Comparison of ENCODE assay signal across 1 cellular context in the genomic region with DNA sequence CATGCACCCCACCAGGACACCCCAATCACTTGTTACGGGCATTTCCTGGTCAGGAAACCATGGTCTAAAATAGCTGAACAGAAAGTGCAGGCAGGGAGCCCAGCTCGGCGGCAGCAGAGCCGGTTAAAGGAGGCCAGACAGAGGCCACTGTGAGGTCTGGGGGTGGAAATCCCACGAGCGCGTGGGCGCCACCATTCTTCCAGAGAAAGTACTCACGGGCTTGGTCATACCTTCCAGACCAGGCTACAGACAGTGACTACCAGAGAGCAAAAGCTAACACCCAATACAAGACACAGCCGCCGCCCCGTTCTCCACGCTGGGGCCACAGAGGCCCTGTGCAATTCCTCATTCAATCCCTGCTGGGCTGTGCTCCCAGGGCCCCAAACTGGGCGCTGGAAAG.
TF ChIP-seq lines count a peak whose summit lies in the region.

No MANE protein-coding gene starts in this region.

TF ChIP-seq in HCT116, 20 proteins besides CTCF, POLR2A, EP300 and RAD21 (continued from another document):
- no peak for TF ChIP-seq ZNF274 (IDR thresholded peaks at IDR 0.05; ENCODE audit: low read depth, low read length)
- TF ChIP-seq, protein P1, sequence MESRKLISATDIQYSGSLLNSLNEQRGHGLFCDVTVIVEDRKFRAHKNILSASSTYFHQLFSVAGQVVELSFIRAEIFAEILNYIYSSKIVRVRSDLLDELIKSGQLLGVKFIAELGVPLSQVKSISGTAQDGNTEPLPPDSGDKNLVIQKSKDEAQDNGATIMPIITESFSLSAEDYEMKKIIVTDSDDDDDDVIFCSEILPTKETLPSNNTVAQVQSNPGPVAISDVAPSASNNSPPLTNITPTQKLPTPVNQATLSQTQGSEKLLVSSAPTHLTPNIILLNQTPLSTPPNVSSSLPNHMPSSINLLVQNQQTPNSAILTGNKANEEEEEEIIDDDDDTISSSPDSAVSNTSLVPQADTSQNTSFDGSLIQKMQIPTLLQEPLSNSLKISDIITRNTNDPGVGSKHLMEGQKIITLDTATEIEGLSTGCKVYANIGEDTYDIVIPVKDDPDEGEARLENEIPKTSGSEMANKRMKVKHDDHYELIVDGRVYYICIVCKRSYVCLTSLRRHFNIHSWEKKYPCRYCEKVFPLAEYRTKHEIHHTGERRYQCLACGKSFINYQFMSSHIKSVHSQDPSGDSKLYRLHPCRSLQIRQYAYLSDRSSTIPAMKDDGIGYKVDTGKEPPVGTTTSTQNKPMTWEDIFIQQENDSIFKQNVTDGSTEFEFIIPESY (IDR thresholded peaks at IDR 0.05; ENCODE audit: extremely low read depth, insufficient replicate concordance, low read length): no peak
- no peak for TF ChIP-seq EZH2phosphoT487 (IDR thresholded peaks at IDR 0.05; ENCODE audit: borderline replicate concordance)
- TF ChIP-seq, protein P2, sequence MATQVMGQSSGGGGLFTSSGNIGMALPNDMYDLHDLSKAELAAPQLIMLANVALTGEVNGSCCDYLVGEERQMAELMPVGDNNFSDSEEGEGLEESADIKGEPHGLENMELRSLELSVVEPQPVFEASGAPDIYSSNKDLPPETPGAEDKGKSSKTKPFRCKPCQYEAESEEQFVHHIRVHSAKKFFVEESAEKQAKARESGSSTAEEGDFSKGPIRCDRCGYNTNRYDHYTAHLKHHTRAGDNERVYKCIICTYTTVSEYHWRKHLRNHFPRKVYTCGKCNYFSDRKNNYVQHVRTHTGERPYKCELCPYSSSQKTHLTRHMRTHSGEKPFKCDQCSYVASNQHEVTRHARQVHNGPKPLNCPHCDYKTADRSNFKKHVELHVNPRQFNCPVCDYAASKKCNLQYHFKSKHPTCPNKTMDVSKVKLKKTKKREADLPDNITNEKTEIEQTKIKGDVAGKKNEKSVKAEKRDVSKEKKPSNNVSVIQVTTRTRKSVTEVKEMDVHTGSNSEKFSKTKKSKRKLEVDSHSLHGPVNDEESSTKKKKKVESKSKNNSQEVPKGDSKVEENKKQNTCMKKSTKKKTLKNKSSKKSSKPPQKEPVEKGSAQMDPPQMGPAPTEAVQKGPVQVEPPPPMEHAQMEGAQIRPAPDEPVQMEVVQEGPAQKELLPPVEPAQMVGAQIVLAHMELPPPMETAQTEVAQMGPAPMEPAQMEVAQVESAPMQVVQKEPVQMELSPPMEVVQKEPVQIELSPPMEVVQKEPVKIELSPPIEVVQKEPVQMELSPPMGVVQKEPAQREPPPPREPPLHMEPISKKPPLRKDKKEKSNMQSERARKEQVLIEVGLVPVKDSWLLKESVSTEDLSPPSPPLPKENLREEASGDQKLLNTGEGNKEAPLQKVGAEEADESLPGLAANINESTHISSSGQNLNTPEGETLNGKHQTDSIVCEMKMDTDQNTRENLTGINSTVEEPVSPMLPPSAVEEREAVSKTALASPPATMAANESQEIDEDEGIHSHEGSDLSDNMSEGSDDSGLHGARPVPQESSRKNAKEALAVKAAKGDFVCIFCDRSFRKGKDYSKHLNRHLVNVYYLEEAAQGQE (IDR thresholded peaks at IDR 0.05; ENCODE audit: low read depth): no peak
- TF ChIP-seq SP1 (IDR thresholded peaks at IDR 0.05; ENCODE audit: low read depth): no peak
